ENCODE assay signal across 9 cellular contexts in the genomic region with DNA sequence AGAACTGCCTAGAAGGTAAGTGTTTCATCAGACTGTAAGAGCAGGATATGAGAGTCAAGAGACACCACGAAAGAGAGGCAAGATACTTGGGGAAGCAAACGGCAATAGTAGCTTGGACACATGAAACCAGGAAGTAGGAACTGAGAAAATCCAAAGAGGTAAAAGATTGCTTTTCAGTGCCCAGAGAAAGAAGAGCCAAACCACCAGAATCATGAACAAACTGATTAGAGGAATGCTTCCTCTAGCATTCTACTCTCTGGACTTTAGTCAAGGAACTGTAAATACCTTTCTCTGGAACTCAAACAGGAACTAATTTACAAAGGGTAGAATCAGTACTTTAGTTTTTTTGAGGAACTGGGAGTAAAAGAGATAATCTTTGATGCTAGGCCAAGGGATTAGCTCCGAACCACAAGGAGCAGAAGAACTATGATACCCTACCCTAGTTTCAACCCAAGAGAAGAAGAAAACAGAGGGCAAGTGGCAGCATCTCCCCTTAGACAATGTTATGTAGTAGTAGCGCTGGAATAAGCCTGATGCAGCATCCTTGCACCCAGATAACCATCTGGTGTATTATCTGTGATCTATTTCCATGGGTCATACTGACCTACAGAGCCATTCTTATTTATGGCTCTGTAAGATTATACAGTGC. TPM values are rescaled to one million over a fixed set of nuclear protein-coding genes. Genes with fewer than 3 reads are reported as not detected.
DNase-seq lines count a peak whose midpoint lies in the region; ATAC-seq, FAIRE-seq and TF ChIP-seq lines count a peak whose summit lies in the region.
"Had no signal": no experiment of that assay in that cellular context is flagged by ENCODE, and none has a peak within 500 bp of the region (broad histone marks: within the 10 kb centered on the region; RNA-seq: fewer than 3 reads in every experiment).

No MANE protein-coding gene starts in this region.

- H3K27me3 ChIP-seq in GM12878 (replicated peaks in 1 of 2; ENCODE audit: control insufficient read depth in 2 of 2, insufficient read depth in 2 of 2, low read length in 1 of 2): no peaks in the 10 kb centered on the region
- no peaks in the 10 kb centered on the region for H3K27me3 ChIP-seq in upper lobe of right lung

- H3K27me3 Mint-ChIP-seq in activated T-cell treated with anti-CD3 and anti-CD28 coated beads, Interleukin-2, amount 50 U/mL, for 24 hours: no peaks in the 10 kb centered on the region

- no peak for TF ChIP-seq POLR2A in GM12878 (IDR thresholded peaks at IDR 0.05; ENCODE audit: low read depth, low read length)

- H3K9me3 ChIP-seq in GM12878 (replicated peaks; ENCODE audit: control insufficient read depth, insufficient read depth, low read length) (no peaks in the 10 kb centered on the region; the same call in 2 of the 3 replicates), upper lobe of right lung (no peaks in the 10 kb centered on the region)

- SMC1A ChIA-PET in GM12878 (lab: Charles Lee; ENCODE audit: uncharacterized antibody, unreplicated experiment): interaction anchor here (0.8 to 1.0 kb wide), 3 partner anchors 11 to 49 kb away, joined by 3 read pairs; no protein-coding TSS in a partner anchor

- TF ChIP-seq EP300 in GM12878 (IDR thresholded peaks at IDR 0.05; ENCODE audit: borderline replicate concordance in 1 of 2, control insufficient read depth in 1 of 2, low read depth in 2 of 2, low read length in 2 of 2): no peak

- in situ Hi-C loops in GM12878 (cut with MboI): no loop called here

- BruUV-seq in GM12878 (replicated peaks; lab: Mats Ljungman, UMichigan): no TSS peak

- H3K27ac ChIP-seq in GM12878 (ENCODE audit: control insufficient read depth, insufficient read depth): peak overlapping the region; percentile 65
- H3K27ac ChIP-seq in upper lobe of right lung: no peak overlapping the region

- H3K4me1 ChIP-seq in GM12878 (ENCODE audit: control insufficient read depth, insufficient read depth, low read length) (peaks cover 37% of the 10 kb centered on the region), upper lobe of right lung (peaks cover 10% of the 10 kb centered on the region)

- peak overlapping the region; percentile 28; the same call in 1 of the 2 replicates for H3K4me3 ChIP-seq in GM12878
- no peak overlapping the region for H3K4me3 ChIP-seq in upper lobe of right lung

- TF ChIP-seq RAD21 in GM12878 (IDR thresholded peaks at IDR 0.05; ENCODE audit: insufficient read depth, low read depth, low read length): no peak

- TF ChIP-seq CTCF in GM12878 (IDR thresholded peaks at IDR 0.05 in 2 of 3, conservative IDR thresholded peaks at IDR 0.05 in 1 of 3; ENCODE audit: control insufficient read depth in 2 of 3, extremely low read depth in 1 of 3, insufficient read depth in 1 of 3, low read depth in 3 of 3, low read length in 3 of 3): no peak
- TF ChIP-seq CTCF in upper lobe of right lung (IDR thresholded peaks at IDR 0.05): no peak

- POLR2A ChIA-PET in GM12878 (lab: Charles Lee): interaction anchor here (0.6 to 1.8 kb wide), 3 partner anchors 10 to 929 kb away, joined by 3 to 5 read pairs (median 5); a partner anchor contains a TSS

- H3K36me3 Mint-ChIP-seq in activated T-cell treated with anti-CD3 and anti-CD28 coated beads, Interleukin-2, amount 50 U/mL, for 24 hours (ENCODE audit: low read depth): peaks cover 37% of the 10 kb centered on the region

- intact Hi-C loops in GM12878 (cut with micrococcal nuclease; ENCODE audit: unreplicated experiment): loop anchor here (5.0 kb wide), 1 partner anchor 42 kb away; no protein-coding TSS in a partner anchor
- intact Hi-C loops in upper lobe of right lung (cut with DNase I): no loop called here

- CTCF ChIA-PET in GM12878 (lab: Yijun Ruan, JAX): interaction anchor here (0.6 to 2.6 kb wide), 5 partner anchors 8 to 58 kb away, joined by 3 to 7 read pairs (median 4); no protein-coding TSS in a partner anchor

- no peaks in the 10 kb centered on the region for H4K20me1 ChIP-seq in GM12878 (ENCODE audit: control insufficient read depth, insufficient read depth)

- H2AFZ ChIP-seq in GM12878 (ENCODE audit: control insufficient read depth, low read depth, low read length): no peak overlapping the region

- no peak overlapping the region for H3K9ac ChIP-seq in GM12878 (ENCODE audit: control insufficient read depth, insufficient read depth, low read length)

- peak overlapping the region; percentile 35 for H3K27ac Mint-ChIP-seq in activated T-cell treated with anti-CD3 and anti-CD28 coated beads, Interleukin-2, amount 50 U/mL, for 24 hours

- ATAC-seq in HG03457 (IDR thresholded peaks at IDR 0.05; ENCODE audit: unreplicated experiment) (peak; percentile 51), GM12878 (peak; percentile 84), upper lobe of right lung (peak; percentile 47)

- H3K4me1 Mint-ChIP-seq in activated T-cell treated with anti-CD3 and anti-CD28 coated beads, Interleukin-2, amount 50 U/mL, for 24 hours (ENCODE audit: low read depth): peaks cover 52% of the 10 kb centered on the region

- peak overlapping the region; percentile 78 for H3K4me2 ChIP-seq in GM12878 (ENCODE audit: control insufficient read depth, insufficient read depth)

- peaks cover 35% of the 10 kb centered on the region for H3K79me2 ChIP-seq in GM12878 (ENCODE audit: control insufficient read depth, insufficient read depth, low read length)

- DNase-seq in activated T-cell treated with anti-CD3 and anti-CD28 coated beads, Interleukin-2, amount 50 U/mL, for 24 hours: no peak
- no peak for DNase-seq in activated T-cell treated with anti-CD3 and anti-CD28 coated beads, Interleukin-2, amount 50 U/mL, for 1 hour
- DNase-seq in GM12878 (ENCODE audit: low read depth, low spot score) (peak; percentile 59), upper lobe of right lung (no peak), ureter (ENCODE audit: low spot score) (no peak), NCI-H748 treated with DMSO at 0.1 percent for 48 hours (lab: John Stamatoyannopoulos, UW) (no peak), NCI-H2081 treated with DMSO at 0.1 percent for 48 hours (lab: John Stamatoyannopoulos, UW) (no peak)

- H3K36me3 ChIP-seq in GM12878 (ENCODE audit: control insufficient read depth in 2 of 2, insufficient read depth in 2 of 2, low read length in 1 of 2) (peaks cover 1 to 13% of the 10 kb centered on the region in 2 experiments; a peak in 3 of 4 replicates), upper lobe of right lung (peaks cover 23% of the 10 kb centered on the region)

- H3K4me3 Mint-ChIP-seq in activated T-cell treated with anti-CD3 and anti-CD28 coated beads, Interleukin-2, amount 50 U/mL, for 24 hours: no peak overlapping the region

- RAD21 ChIA-PET in GM12878 (lab: Charles Lee; ENCODE audit: unreplicated experiment): no interaction called here

- WGBS in GM12878 (ENCODE audit: insufficient coverage, insufficient replicate concordance, low lambda C conversion rate, missing lambda C conversion rate): 15% methylated on average over 4 of the region's 4 CpGs

- H3K9me3 Mint-ChIP-seq in activated T-cell treated with anti-CD3 and anti-CD28 coated beads, Interleukin-2, amount 50 U/mL, for 24 hours: no peaks in the 10 kb centered on the region

- FAIRE-seq in GM12878 (lab: Jason Lieb, UNC): peak; percentile 79

RNA-seq across cellular contexts. Expression of a gene that starts 41.3 kb away (rescaled TPM):
- not detected in 2 replicates for total RNA-seq in GM12878 (2013; cell fraction: nucleolus; rRNA removed)
- total RNA-seq in GM12878 (2014; rRNA removed): not detected in 2 replicates
- total RNA-seq in GM12878 (2014; rRNA removed; fragmentation: Illumina TruSeq; extraction: Trizol): not detected in 2 replicates
- total RNA-seq in GM12878 (2021): not detected in 2 replicates
- not detected for polyA plus RNA-seq in GM12878 (2011; ENCODE audit: low read depth)
- not detected in 2 replicates for polyA plus RNA-seq in GM12878 (2011; rRNA removed)
- not detected in 2 replicates for polyA plus RNA-seq in GM12878 (2011; cell fraction: cytosol; rRNA removed)
- not detected in 2 replicates for polyA plus RNA-seq in GM12878 (2011; cell fraction: nucleus; rRNA removed)
- not detected in 2 replicates for polyA plus RNA-seq in GM12878 (2012)
- not detected in 2 replicates for polyA plus RNA-seq in GM12878 (2014; fragmentation: Illumina TruSeq; extraction: Trizol)
- not detected for polyA plus RNA-seq in GM12878 (2014; fragmentation: Nextera tagmentation; extraction: Ambion mirVana)
- not detected in 2 replicates for polyA plus RNA-seq in GM12878 (2014; rRNA removed)
- polyA plus RNA-seq in GM12878 (2016; fragmentation: Nextera tagmentation; extraction: Ambion mirVana): under 1 TPM in 1 of 2 experiments, not detected in 1; 0.73 TPM
- polyA minus RNA-seq in GM12878 (2011; rRNA and poly(A)+ RNA removed): not detected in 2 replicates
- polyA minus RNA-seq in GM12878 (2011; cell fraction: cytosol; rRNA and poly(A)+ RNA removed): not detected in 2 replicates
- polyA minus RNA-seq in GM12878 (2011; cell fraction: nucleus; rRNA and poly(A)+ RNA removed): not detected in 2 replicates
- total RNA-seq in upper lobe of right lung: not detected
- not detected for total RNA-seq in ureter
- polyA plus RNA-seq: AG04450 had no signal

RNA-seq across cellular contexts. Expression of a gene that starts 47.2 kb away (rescaled TPM):
- 217 and 221 TPM in 2 replicates for total RNA-seq in GM12878 (2013; cell fraction: nucleolus; rRNA removed)
- total RNA-seq in GM12878 (2014; rRNA removed): 55.8 and 57.4 TPM in 2 replicates
- 46.1 and 46.9 TPM in 2 replicates for total RNA-seq in GM12878 (2014; rRNA removed; fragmentation: Illumina TruSeq; extraction: Trizol)
- 75.4 and 96.4 TPM in 2 replicates for total RNA-seq in GM12878 (2021)
- polyA plus RNA-seq in GM12878 (2011; ENCODE audit: low read depth): 28.9 TPM
- polyA plus RNA-seq in GM12878 (2011; rRNA removed): 21.1 and 41.8 TPM in 2 replicates
- polyA plus RNA-seq in GM12878 (2011; cell fraction: cytosol; rRNA removed): 45.3 and 48.2 TPM in 2 replicates
- 80.4 and 105 TPM in 2 replicates for polyA plus RNA-seq in GM12878 (2011; cell fraction: nucleus; rRNA removed)
- polyA plus RNA-seq in GM12878 (2012): 49.9 and 55.9 TPM in 2 replicates
- polyA plus RNA-seq in GM12878 (2014; fragmentation: Illumina TruSeq; extraction: Trizol): 33.6 and 53.2 TPM in 2 replicates
- polyA plus RNA-seq in GM12878 (2014; fragmentation: Nextera tagmentation; extraction: Ambion mirVana): 10 to 100 TPM; 14.2 to 20.4 TPM
- polyA plus RNA-seq in GM12878 (2014; rRNA removed): 48.1 and 53.0 TPM in 2 replicates
- 10 to 100 TPM; 54.9 to 55.3 TPM for polyA plus RNA-seq in GM12878 (2016; fragmentation: Nextera tagmentation; extraction: Ambion mirVana)
- polyA minus RNA-seq in GM12878 (2011; rRNA and poly(A)+ RNA removed): 68.4 and 96.0 TPM in 2 replicates
- 35.1 and 36.6 TPM in 2 replicates for polyA minus RNA-seq in GM12878 (2011; cell fraction: cytosol; rRNA and poly(A)+ RNA removed)
- 53.1 and 106 TPM in 2 replicates for polyA minus RNA-seq in GM12878 (2011; cell fraction: nucleus; rRNA and poly(A)+ RNA removed)
- total RNA-seq in upper lobe of right lung: 56.9 TPM
- total RNA-seq in ureter: 41.9 TPM

RNA-seq across cellular contexts. Expression of a gene that starts 48.3 kb away (rescaled TPM):
- 12.6 and 15.7 TPM in 2 replicates for total RNA-seq in GM12878 (2013; cell fraction: nucleolus; rRNA removed)
- total RNA-seq in GM12878 (2014; rRNA removed) (22.4 and 26.6 TPM in 2 replicates), GM12878 (2014; rRNA removed; fragmentation: Illumina TruSeq; extraction: Trizol) (23.9 and 25.2 TPM in 2 replicates), GM12878 (2021) (22.3 and 23.0 TPM in 2 replicates), upper lobe of right lung (18.8 TPM), ureter (14.6 TPM)
- 6.2 TPM for polyA plus RNA-seq in GM12878 (2011; ENCODE audit: low read depth)
- polyA plus RNA-seq in GM12878 (2011; rRNA removed) (16.5 and 22.5 TPM in 2 replicates), GM12878 (2014; fragmentation: Illumina TruSeq; extraction: Trizol) (30.5 and 37.4 TPM in 2 replicates), GM12878 (2014; fragmentation: Nextera tagmentation; extraction: Ambion mirVana) (10 to 100 TPM in 1 of 2 experiments, 1 to 10 TPM in 1; 7.7 to 12.5 TPM), GM12878 (2014; rRNA removed) (17.2 and 19.6 TPM in 2 replicates), GM12878 (2016; fragmentation: Nextera tagmentation; extraction: Ambion mirVana) (10 to 100 TPM; 14.3 to 19.1 TPM)
- polyA plus RNA-seq in GM12878 (2011; cell fraction: cytosol; rRNA removed): 7.5 and 9.3 TPM in 2 replicates
- polyA plus RNA-seq in GM12878 (2011; cell fraction: nucleus; rRNA removed): 5.5 and 5.7 TPM in 2 replicates
- 7.6 and 15.8 TPM in 2 replicates for polyA plus RNA-seq in GM12878 (2012)
- 11.2 and 15.1 TPM in 2 replicates for polyA minus RNA-seq in GM12878 (2011; rRNA and poly(A)+ RNA removed)
- polyA minus RNA-seq in GM12878 (2011; cell fraction: cytosol; rRNA and poly(A)+ RNA removed): 6.9 and 7.4 TPM in 2 replicates
- polyA minus RNA-seq in GM12878 (2011; cell fraction: nucleus; rRNA and poly(A)+ RNA removed): 3.1 and 4.6 TPM in 2 replicates
